Comparison of ENCODE assay signal across 1 cellular context in the genomic region with DNA sequence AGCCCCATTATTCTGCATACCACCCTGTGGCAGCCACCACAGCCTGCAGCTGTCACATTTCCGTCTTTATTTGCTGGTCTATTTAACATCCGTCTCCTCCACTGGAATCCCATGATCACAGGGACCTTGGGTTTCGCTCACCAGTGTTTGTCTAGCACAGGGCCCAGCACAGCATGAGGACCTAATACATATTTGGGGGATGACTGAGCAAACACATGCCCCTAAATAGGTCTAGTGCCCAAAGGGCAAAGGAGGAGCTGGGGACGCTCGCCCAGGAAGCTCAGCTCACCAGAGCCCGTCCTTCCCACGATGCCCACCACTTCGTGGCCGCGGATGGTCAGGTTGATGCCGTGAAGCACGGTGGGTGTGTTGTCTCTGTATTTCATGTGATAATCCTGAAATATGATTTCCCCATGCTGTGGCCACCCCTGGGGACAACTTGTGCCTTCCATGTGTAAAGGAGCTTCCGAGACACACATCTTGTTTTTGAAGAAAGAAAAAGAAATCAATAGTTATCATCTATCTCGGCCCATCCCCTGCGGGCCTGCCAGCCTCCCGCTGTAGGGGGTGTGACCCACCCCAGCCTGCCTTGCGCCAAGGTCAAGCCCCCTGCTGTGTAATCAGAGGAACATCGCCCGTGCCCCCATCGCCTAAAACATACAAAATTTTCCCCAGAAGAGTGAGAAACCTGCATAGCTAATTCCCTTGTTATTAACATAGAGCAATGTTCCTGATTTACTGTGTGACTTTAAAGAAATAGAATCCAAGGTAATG.
TF ChIP-seq lines count a peak whose summit lies in the region.

No MANE protein-coding gene starts in this region.

TF ChIP-seq in HepG2, 621 proteins besides CTCF, POLR2A, EP300 and RAD21 (continued from another document and continues in another):
- TF ChIP-seq ZNF768 (CRISPR knock-in tag; IDR thresholded peaks at IDR 0.05) = peak; percentile 51; the same call in 1 of the 2 replicates
- no peak for TF ChIP-seq TP53 (CRISPR knock-in tag; conservative IDR thresholded peaks at IDR 0.05)
- no peak for TF ChIP-seq ZNF589 (CRISPR knock-in tag; conservative IDR thresholded peaks at IDR 0.05)
- no peak for TF ChIP-seq REPIN1 (CRISPR knock-in tag; IDR thresholded peaks at IDR 0.05; ENCODE audit: borderline replicate concordance, low read depth)
- TF ChIP-seq, protein P1, sequence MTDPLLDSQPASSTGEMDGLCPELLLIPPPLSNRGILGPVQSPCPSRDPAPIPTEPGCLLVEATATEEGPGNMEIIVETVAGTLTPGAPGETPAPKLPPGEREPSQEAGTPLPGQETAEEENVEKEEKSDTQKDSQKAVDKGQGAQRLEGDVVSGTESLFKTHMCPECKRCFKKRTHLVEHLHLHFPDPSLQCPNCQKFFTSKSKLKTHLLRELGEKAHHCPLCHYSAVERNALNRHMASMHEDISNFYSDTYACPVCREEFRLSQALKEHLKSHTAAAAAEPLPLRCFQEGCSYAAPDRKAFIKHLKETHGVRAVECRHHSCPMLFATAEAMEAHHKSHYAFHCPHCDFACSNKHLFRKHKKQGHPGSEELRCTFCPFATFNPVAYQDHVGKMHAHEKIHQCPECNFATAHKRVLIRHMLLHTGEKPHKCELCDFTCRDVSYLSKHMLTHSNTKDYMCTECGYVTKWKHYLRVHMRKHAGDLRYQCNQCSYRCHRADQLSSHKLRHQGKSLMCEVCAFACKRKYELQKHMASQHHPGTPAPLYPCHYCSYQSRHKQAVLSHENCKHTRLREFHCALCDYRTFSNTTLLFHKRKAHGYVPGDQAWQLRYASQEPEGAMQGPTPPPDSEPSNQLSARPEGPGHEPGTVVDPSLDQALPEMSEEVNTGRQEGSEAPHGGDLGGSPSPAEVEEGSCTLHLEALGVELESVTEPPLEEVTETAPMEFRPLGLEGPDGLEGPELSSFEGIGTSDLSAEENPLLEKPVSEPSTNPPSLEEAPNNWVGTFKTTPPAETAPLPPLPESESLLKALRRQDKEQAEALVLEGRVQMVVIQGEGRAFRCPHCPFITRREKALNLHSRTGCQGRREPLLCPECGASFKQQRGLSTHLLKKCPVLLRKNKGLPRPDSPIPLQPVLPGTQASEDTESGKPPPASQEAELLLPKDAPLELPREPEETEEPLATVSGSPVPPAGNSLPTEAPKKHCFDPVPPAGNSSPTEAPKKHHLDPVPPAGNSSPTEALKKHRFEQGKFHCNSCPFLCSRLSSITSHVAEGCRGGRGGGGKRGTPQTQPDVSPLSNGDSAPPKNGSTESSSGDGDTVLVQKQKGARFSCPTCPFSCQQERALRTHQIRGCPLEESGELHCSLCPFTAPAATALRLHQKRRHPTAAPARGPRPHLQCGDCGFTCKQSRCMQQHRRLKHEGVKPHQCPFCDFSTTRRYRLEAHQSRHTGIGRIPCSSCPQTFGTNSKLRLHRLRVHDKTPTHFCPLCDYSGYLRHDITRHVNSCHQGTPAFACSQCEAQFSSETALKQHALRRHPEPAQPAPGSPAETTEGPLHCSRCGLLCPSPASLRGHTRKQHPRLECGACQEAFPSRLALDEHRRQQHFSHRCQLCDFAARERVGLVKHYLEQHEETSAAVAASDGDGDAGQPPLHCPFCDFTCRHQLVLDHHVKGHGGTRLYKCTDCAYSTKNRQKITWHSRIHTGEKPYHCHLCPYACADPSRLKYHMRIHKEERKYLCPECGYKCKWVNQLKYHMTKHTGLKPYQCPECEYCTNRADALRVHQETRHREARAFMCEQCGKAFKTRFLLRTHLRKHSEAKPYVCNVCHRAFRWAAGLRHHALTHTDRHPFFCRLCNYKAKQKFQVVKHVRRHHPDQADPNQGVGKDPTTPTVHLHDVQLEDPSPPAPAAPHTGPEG (CRISPR knock-in tag; IDR thresholded peaks at IDR 0.05) = no peak
- TF ChIP-seq MXI1 (IDR thresholded peaks at IDR 0.05; ENCODE audit: borderline replicate concordance, low read depth, low read length) = no peak
- no peak for TF ChIP-seq SNAI1 (CRISPR knock-in tag; IDR thresholded peaks at IDR 0.05; ENCODE audit: borderline replicate concordance)
- no peak for TF ChIP-seq PHB2 (IDR thresholded peaks at IDR 0.05; ENCODE audit: partially characterized antibody)
- TF ChIP-seq RORA (CRISPR knock-in tag; IDR thresholded peaks at IDR 0.05) = no peak
- no peak for TF ChIP-seq STAG1 (CRISPR knock-in tag; IDR thresholded peaks at IDR 0.05)
- no peak for TF ChIP-seq RBAK (CRISPR knock-in tag; IDR thresholded peaks at IDR 0.05)
- no peak for TF ChIP-seq MAF1 (CRISPR knock-in tag; IDR thresholded peaks at IDR 0.05; ENCODE audit: borderline replicate concordance)
- no peak for TF ChIP-seq ZNF101 (CRISPR knock-in tag; IDR thresholded peaks at IDR 0.05; ENCODE audit: borderline replicate concordance, low read depth)
- TF ChIP-seq, protein P2, sequence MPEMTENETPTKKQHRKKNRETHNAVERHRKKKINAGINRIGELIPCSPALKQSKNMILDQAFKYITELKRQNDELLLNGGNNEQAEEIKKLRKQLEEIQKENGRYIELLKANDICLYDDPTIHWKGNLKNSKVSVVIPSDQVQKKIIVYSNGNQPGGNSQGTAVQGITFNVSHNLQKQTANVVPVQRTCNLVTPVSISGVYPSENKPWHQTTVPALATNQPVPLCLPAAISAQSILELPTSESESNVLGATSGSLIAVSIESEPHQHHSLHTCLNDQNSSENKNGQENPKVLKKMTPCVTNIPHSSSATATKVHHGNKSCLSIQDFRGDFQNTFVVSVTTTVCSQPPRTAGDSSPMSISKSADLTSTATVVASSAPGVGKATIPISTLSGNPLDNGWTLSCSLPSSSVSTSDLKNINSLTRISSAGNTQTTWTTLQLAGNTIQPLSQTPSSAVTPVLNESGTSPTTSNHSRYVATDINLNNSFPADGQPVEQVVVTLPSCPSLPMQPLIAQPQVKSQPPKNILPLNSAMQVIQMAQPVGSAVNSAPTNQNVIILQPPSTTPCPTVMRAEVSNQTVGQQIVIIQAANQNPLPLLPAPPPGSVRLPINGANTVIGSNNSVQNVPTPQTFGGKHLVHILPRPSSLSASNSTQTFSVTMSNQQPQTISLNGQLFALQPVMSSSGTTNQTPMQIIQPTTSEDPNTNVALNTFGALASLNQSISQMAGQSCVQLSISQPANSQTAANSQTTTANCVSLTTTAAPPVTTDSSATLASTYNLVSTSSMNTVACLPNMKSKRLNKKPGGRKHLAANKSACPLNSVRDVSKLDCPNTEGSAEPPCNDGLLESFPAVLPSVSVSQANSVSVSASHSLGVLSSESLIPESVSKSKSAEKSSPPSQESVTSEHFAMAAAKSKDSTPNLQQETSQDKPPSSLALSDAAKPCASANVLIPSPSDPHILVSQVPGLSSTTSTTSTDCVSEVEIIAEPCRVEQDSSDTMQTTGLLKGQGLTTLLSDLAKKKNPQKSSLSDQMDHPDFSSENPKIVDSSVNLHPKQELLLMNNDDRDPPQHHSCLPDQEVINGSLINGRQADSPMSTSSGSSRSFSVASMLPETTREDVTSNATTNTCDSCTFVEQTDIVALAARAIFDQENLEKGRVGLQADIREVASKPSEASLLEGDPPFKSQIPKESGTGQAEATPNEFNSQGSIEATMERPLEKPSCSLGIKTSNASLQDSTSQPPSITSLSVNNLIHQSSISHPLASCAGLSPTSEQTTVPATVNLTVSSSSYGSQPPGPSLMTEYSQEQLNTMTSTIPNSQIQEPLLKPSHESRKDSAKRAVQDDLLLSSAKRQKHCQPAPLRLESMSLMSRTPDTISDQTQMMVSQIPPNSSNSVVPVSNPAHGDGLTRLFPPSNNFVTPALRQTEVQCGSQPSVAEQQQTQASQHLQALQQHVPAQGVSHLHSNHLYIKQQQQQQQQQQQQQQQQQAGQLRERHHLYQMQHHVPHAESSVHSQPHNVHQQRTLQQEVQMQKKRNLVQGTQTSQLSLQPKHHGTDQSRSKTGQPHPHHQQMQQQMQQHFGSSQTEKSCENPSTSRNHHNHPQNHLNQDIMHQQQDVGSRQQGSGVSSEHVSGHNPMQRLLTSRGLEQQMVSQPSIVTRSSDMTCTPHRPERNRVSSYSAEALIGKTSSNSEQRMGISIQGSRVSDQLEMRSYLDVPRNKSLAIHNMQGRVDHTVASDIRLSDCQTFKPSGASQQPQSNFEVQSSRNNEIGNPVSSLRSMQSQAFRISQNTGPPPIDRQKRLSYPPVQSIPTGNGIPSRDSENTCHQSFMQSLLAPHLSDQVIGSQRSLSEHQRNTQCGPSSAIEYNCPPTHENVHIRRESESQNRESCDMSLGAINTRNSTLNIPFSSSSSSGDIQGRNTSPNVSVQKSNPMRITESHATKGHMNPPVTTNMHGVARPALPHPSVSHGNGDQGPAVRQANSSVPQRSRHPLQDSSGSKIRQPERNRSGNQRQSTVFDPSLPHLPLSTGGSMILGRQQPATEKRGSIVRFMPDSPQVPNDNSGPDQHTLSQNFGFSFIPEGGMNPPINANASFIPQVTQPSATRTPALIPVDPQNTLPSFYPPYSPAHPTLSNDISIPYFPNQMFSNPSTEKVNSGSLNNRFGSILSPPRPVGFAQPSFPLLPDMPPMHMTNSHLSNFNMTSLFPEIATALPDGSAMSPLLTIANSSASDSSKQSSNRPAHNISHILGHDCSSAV (CRISPR knock-in tag; IDR thresholded peaks at IDR 0.05; ENCODE audit: borderline replicate concordance) = no peak
- TF ChIP-seq CHCHD3 (CRISPR knock-in tag; IDR thresholded peaks at IDR 0.05) = no peak
- TF ChIP-seq MAFG (CRISPR knock-in tag; IDR thresholded peaks at IDR 0.05) = 0 out of 2 replicates have a peak, but pooled peaks have one; percentile 20
- TF ChIP-seq HNRNPH1 (optimal IDR thresholded peaks at IDR 0.05; ENCODE audit: low read depth, low read length) = no peak
- no peak for TF ChIP-seq RXRA (CRISPR knock-in tag; IDR thresholded peaks at IDR 0.05)
- 0 out of 2 replicates have a peak, but pooled peaks have one; percentile 57 for TF ChIP-seq ZNF572 (CRISPR knock-in tag; IDR thresholded peaks at IDR 0.05)
- TF ChIP-seq ZNF33A (CRISPR knock-in tag; IDR thresholded peaks at IDR 0.05; ENCODE audit: borderline replicate concordance) = no peak
- TF ChIP-seq, protein P3, sequence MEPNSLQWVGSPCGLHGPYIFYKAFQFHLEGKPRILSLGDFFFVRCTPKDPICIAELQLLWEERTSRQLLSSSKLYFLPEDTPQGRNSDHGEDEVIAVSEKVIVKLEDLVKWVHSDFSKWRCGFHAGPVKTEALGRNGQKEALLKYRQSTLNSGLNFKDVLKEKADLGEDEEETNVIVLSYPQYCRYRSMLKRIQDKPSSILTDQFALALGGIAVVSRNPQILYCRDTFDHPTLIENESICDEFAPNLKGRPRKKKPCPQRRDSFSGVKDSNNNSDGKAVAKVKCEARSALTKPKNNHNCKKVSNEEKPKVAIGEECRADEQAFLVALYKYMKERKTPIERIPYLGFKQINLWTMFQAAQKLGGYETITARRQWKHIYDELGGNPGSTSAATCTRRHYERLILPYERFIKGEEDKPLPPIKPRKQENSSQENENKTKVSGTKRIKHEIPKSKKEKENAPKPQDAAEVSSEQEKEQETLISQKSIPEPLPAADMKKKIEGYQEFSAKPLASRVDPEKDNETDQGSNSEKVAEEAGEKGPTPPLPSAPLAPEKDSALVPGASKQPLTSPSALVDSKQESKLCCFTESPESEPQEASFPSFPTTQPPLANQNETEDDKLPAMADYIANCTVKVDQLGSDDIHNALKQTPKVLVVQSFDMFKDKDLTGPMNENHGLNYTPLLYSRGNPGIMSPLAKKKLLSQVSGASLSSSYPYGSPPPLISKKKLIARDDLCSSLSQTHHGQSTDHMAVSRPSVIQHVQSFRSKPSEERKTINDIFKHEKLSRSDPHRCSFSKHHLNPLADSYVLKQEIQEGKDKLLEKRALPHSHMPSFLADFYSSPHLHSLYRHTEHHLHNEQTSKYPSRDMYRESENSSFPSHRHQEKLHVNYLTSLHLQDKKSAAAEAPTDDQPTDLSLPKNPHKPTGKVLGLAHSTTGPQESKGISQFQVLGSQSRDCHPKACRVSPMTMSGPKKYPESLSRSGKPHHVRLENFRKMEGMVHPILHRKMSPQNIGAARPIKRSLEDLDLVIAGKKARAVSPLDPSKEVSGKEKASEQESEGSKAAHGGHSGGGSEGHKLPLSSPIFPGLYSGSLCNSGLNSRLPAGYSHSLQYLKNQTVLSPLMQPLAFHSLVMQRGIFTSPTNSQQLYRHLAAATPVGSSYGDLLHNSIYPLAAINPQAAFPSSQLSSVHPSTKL (CRISPR knock-in tag; IDR thresholded peaks at IDR 0.05) = peak; percentile 48; the same call in 1 of the 2 replicates
- no peak for TF ChIP-seq SIX4 (CRISPR knock-in tag; IDR thresholded peaks at IDR 0.05)
- 0 out of 2 replicates have a peak, but pooled peaks have one; percentile 25 for TF ChIP-seq ARNTL (CRISPR knock-in tag; IDR thresholded peaks at IDR 0.05)
- no peak; the same call in 1 of the 2 replicates for TF ChIP-seq SOX5 (CRISPR knock-in tag; IDR thresholded peaks at IDR 0.05; ENCODE audit: borderline replicate concordance)
- no peak for TF ChIP-seq MZF1 (CRISPR knock-in tag; IDR thresholded peaks at IDR 0.05; ENCODE audit: borderline replicate concordance)
- no peak for TF ChIP-seq ZNF607 (CRISPR knock-in tag; IDR thresholded peaks at IDR 0.05; ENCODE audit: borderline replicate concordance)
- TF ChIP-seq, protein P4, sequence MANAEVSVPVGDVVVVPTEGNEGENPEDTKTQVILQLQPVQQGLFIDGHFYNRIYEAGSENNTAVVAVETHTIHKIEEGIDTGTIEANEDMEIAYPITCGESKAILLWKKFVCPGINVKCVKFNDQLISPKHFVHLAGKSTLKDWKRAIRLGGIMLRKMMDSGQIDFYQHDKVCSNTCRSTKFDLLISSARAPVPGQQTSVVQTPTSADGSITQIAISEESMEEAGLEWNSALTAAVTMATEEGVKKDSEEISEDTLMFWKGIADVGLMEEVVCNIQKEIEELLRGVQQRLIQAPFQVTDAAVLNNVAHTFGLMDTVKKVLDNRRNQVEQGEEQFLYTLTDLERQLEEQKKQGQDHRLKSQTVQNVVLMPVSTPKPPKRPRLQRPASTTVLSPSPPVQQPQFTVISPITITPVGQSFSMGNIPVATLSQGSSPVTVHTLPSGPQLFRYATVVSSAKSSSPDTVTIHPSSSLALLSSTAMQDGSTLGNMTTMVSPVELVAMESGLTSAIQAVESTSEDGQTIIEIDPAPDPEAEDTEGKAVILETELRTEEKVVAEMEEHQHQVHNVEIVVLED (CRISPR knock-in tag; IDR thresholded peaks at IDR 0.05; ENCODE audit: borderline replicate concordance) = no peak
- TF ChIP-seq, protein P5, sequence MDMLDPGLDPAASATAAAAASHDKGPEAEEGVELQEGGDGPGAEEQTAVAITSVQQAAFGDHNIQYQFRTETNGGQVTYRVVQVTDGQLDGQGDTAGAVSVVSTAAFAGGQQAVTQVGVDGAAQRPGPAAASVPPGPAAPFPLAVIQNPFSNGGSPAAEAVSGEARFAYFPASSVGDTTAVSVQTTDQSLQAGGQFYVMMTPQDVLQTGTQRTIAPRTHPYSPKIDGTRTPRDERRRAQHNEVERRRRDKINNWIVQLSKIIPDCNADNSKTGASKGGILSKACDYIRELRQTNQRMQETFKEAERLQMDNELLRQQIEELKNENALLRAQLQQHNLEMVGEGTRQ (IDR thresholded peaks at IDR 0.05; ENCODE audit: low read depth, low read length) = no peak
- TF ChIP-seq, protein P5 (CRISPR knock-in tag; IDR thresholded peaks at IDR 0.05; ENCODE audit: borderline replicate concordance) = no peak
